In the genomic region with DNA sequence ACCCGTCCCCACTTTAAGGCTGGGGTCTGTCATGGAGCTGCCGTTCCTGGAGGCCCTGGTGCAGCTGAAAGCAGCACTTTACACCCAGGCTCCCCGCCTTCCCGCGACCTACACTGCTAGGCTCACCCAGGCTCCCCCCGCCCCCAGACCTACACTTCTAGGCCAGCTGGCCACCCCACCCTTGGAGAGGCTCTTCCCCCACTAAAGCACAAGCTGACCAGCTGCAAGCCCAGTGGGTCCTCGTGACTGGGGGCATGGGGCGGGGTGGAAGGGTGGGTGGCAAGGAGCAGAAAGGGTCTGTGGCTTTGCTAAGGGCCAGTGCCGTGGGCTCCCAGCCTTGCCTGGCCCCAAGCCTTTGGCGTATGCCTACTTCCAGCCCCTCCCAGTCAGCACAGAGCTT, we compare ENCODE assay signal across 24 cellular contexts.
"Had no signal": no experiment of that assay in that cellular context is flagged by ENCODE, and none has a peak within 500 bp of the region (broad histone marks: within the 10 kb centered on the region; RNA-seq: fewer than 3 reads in every experiment).

No MANE protein-coding gene starts in this region.

- H2AFZ ChIP-seq: neural progenitor cell had no signal

- H3K27ac ChIP-seq: gastroesophageal sphincter, heart left ventricle, neural progenitor cell, tibial artery, VCaP had no signal

- DNase-seq: activated CD4-positive, alpha-beta T cell treated with anti-CD3 and anti-CD28 coated beads for 4 hours; activated CD4-positive, alpha-beta T cell treated with anti-CD3 and anti-CD28 coated beads, Interleukin-2, amount 50 U/mL, for 4 hours; activated naive CD4-positive, alpha-beta T cell; activated T-cell treated with anti-CD3 and anti-CD28 coated beads for 4 hours; activated T-cell treated with anti-CD3 and anti-CD28 coated beads, Interleukin-2, amount 50 U/mL, for 72 hours; cerebellar nuclear complex; cortex of kidney; immature natural killer cell; naive thymus-derived CD4-positive, alpha-beta T cell; sigmoid colon; small intestine; stimulated activated CD4-positive, alpha-beta T cell treated with anti-CD3 and anti-CD28 coated beads, Interleukin-4, amount 100 ng/mL, for 24 hours; stimulated activated naive CD8-positive, alpha-beta T cell treated with anti-CD3 and anti-CD28 coated beads, Interleukin-15, amount 100 ng/mL, for 72 hours; T-helper 9 cell; tibial artery had no signal

- H3K27me3 ChIP-seq: neural progenitor cell had no signal

- H3K4me3 Mint-ChIP-seq: activated T-cell treated with anti-CD3 and anti-CD28 coated beads, Interleukin-2, amount 50 U/mL, for 72 hours; immature natural killer cell; mesothelial cell of epicardium; naive thymus-derived CD4-positive, alpha-beta T cell; neural progenitor cell; stimulated activated effector memory CD8-positive, alpha-beta T cell treated with anti-CD3 and anti-CD28 coated beads, Interleukin-12 subunit alpha, Interleukin-12 subunit beta, amount 100 ng/mL, for 72 hours; stimulated activated naive CD8-positive, alpha-beta T cell treated with anti-CD3 and anti-CD28 coated beads, Interleukin-15, amount 100 ng/mL, for 72 hours; T-helper 1 cell treated with Interleukin-12 subunit alpha and Interleukin-12 subunit beta and Interleukin-4 antibody, amounts not matched to agents 30 μg/mL and 1 μg/mL, for 36 hours had no signal

- H3K4me1 ChIP-seq: gastroesophageal sphincter, heart left ventricle, sigmoid colon, tibial artery had no signal

- H3K36me3 Mint-ChIP-seq: activated naive CD4-positive, alpha-beta T cell treated with anti-CD3 and anti-CD28 coated beads, Interleukin-2, amount 50 U/mL, for 72 hours; immature natural killer cell; mesothelial cell of epicardium; neural progenitor cell; stimulated activated effector memory CD8-positive, alpha-beta T cell treated with anti-CD3 and anti-CD28 coated beads, Interleukin-12 subunit alpha, Interleukin-12 subunit beta, amount 100 ng/mL, for 72 hours had no signal

- H3K4me3 ChIP-seq: gastroesophageal sphincter, heart left ventricle, neural progenitor cell, sigmoid colon, tibial artery had no signal

- H3K27ac Mint-ChIP-seq: activated naive CD4-positive, alpha-beta T cell treated with anti-CD3 and anti-CD28 coated beads, Interleukin-2, amount 50 U/mL, for 72 hours; activated T-cell treated with anti-CD3 and anti-CD28 coated beads, Interleukin-2, amount 50 U/mL, for 72 hours; immature natural killer cell; mesothelial cell of epicardium; naive thymus-derived CD4-positive, alpha-beta T cell; neural progenitor cell; stimulated activated effector memory CD8-positive, alpha-beta T cell treated with anti-CD3 and anti-CD28 coated beads, Interleukin-12 subunit alpha, Interleukin-12 subunit beta, amount 100 ng/mL, for 72 hours; stimulated activated naive CD8-positive, alpha-beta T cell treated with anti-CD3 and anti-CD28 coated beads, Interleukin-15, amount 100 ng/mL, for 72 hours; T-helper 1 cell treated with Interleukin-12 subunit alpha and Interleukin-12 subunit beta and Interleukin-4 antibody, amounts not matched to agents 30 μg/mL and 1 μg/mL, for 36 hours had no signal

- H3K36me3 ChIP-seq: gastroesophageal sphincter, heart left ventricle, neural progenitor cell, sigmoid colon, tibial artery had no signal

- H3K9me3 Mint-ChIP-seq: T-helper 1 cell treated with Interleukin-12 subunit alpha and Interleukin-12 subunit beta and Interleukin-4 antibody, amounts not matched to agents 30 μg/mL and 1 μg/mL, for 36 hours had no signal

- H3K4me2 ChIP-seq: neural progenitor cell had no signal

- H3K4me1 Mint-ChIP-seq: immature natural killer cell; naive thymus-derived CD4-positive, alpha-beta T cell; stimulated activated effector memory CD8-positive, alpha-beta T cell treated with anti-CD3 and anti-CD28 coated beads, Interleukin-12 subunit alpha, Interleukin-12 subunit beta, amount 100 ng/mL, for 72 hours; stimulated activated naive CD8-positive, alpha-beta T cell treated with anti-CD3 and anti-CD28 coated beads, Interleukin-15, amount 100 ng/mL, for 72 hours had no signal

- ATAC-seq: activated naive CD4-positive, alpha-beta T cell treated with anti-CD3 and anti-CD28 coated beads, Interleukin-2, amount 50 U/mL, for 72 hours; activated T-cell treated with anti-CD3 and anti-CD28 coated beads, Interleukin-2, amount 50 U/mL, for 72 hours; gastroesophageal sphincter; heart left ventricle; left lobe of liver; naive thymus-derived CD4-positive, alpha-beta T cell; stimulated activated effector memory CD8-positive, alpha-beta T cell treated with anti-CD3 and anti-CD28 coated beads, Interleukin-12 subunit alpha, Interleukin-12 subunit beta, amount 100 ng/mL, for 72 hours; stimulated activated naive CD8-positive, alpha-beta T cell treated with anti-CD3 and anti-CD28 coated beads, Interleukin-15, amount 100 ng/mL, for 72 hours had no signal
